In genomic region chr12:20549115-20549719, GRCh38 we compare ENCODE assay signal across 8 cellular contexts.
DNase-seq lines count a peak whose midpoint lies in the region; ATAC-seq, FAIRE-seq and TF ChIP-seq lines count a peak whose summit lies in the region.

No MANE protein-coding gene starts in this region.

- H3K4me1 ChIP-seq in mesendoderm (ENCODE audit: control insufficient read depth, low read depth, low read length): no peaks in the 10 kb centered on the region

- no peak for ATAC-seq in HG03442 (IDR thresholded peaks at IDR 0.05; ENCODE audit: unreplicated experiment)
- no peak for ATAC-seq in stimulated activated effector memory CD8-positive, alpha-beta T cell treated with anti-CD3 and anti-CD28 coated beads, Interleukin-12 subunit alpha, Interleukin-12 subunit beta, amount 100 ng/mL, for 72 hours

- H4K5ac ChIP-seq in mesendoderm (ENCODE audit: low read length): no peak overlapping the region

- no peak overlapping the region for H3K4me2 ChIP-seq in mesendoderm (ENCODE audit: low read length)

- H3K23ac ChIP-seq in mesendoderm (ENCODE audit: low read length): no peak overlapping the region

- no peaks in the 10 kb centered on the region for H3K79me1 ChIP-seq in mesendoderm (ENCODE audit: low read length)

- in situ Hi-C loops in KBM-7 (cut with MboI; ENCODE audit: low pct_unique_long_range_greater_than_20kb, low sequenced_read_pairs): no loop called here

- no peak overlapping the region for H3K18ac ChIP-seq in mesendoderm (ENCODE audit: low read length)

- H2BK15ac ChIP-seq in mesendoderm (replicated peaks; ENCODE audit: low read depth): no peak overlapping the region

- no peak overlapping the region for H3K4ac ChIP-seq in mesendoderm (ENCODE audit: low read depth, low read length)

- no peak overlapping the region for H3K27ac ChIP-seq in mesendoderm (ENCODE audit: low read depth, low read length)

- H3K4me3 ChIP-seq in mesendoderm (ENCODE audit: low read length): no peak overlapping the region

- no peak overlapping the region for H2BK5ac ChIP-seq in mesendoderm (ENCODE audit: low read length)

- TF ChIP-seq POLR2A in H54 (IDR thresholded peaks at IDR 0.05; ENCODE audit: low read depth, low read length): no peak

- H3K27ac Mint-ChIP-seq in stimulated activated effector memory CD8-positive, alpha-beta T cell treated with anti-CD3 and anti-CD28 coated beads, Interleukin-12 subunit alpha, Interleukin-12 subunit beta, amount 100 ng/mL, for 72 hours: no peak overlapping the region

- WGBS in mesendoderm (ENCODE audit: extremely low coverage, insufficient coverage, low lambda C conversion rate): no CpG with 5 or more reads among the region's 2 CpGs

- no peaks in the 10 kb centered on the region for H3K27me3 ChIP-seq in mesendoderm (ENCODE audit: insufficient read depth, low read length, poor library complexity)

- no peak overlapping the region for H4K8ac ChIP-seq in mesendoderm (ENCODE audit: low read depth, low read length)

- H2AK5ac ChIP-seq in mesendoderm (ENCODE audit: low read length): no peak overlapping the region

- no peaks in the 10 kb centered on the region for H3K9me3 Mint-ChIP-seq in stimulated activated effector memory CD8-positive, alpha-beta T cell treated with anti-CD3 and anti-CD28 coated beads, Interleukin-12 subunit alpha, Interleukin-12 subunit beta, amount 100 ng/mL, for 72 hours

- H3K9ac ChIP-seq in mesendoderm (ENCODE audit: low read length): no peak overlapping the region

- no peaks in the 10 kb centered on the region for H3K79me2 ChIP-seq in mesendoderm (ENCODE audit: control insufficient read depth, insufficient read depth, low read length)

- no peaks in the 10 kb centered on the region for H3K4me1 Mint-ChIP-seq in stimulated activated effector memory CD8-positive, alpha-beta T cell treated with anti-CD3 and anti-CD28 coated beads, Interleukin-12 subunit alpha, Interleukin-12 subunit beta, amount 100 ng/mL, for 72 hours

- H3K36me3 Mint-ChIP-seq in stimulated activated effector memory CD8-positive, alpha-beta T cell treated with anti-CD3 and anti-CD28 coated beads, Interleukin-12 subunit alpha, Interleukin-12 subunit beta, amount 100 ng/mL, for 72 hours: no peaks in the 10 kb centered on the region

- no peak overlapping the region for H2BK120ac ChIP-seq in mesendoderm (ENCODE audit: low read depth, low read length)

- no peak for FAIRE-seq in H54 (lab: Jason Lieb, UNC)

- H3K56ac ChIP-seq in mesendoderm (ENCODE audit: low read length): no peak overlapping the region

- no peaks in the 10 kb centered on the region for H3K36me3 ChIP-seq in mesendoderm (ENCODE audit: control insufficient read depth, insufficient read depth, low read length)

- H3K4me3 Mint-ChIP-seq in stimulated activated effector memory CD8-positive, alpha-beta T cell treated with anti-CD3 and anti-CD28 coated beads, Interleukin-12 subunit alpha, Interleukin-12 subunit beta, amount 100 ng/mL, for 72 hours: no peak overlapping the region

- peak; percentile 31 for DNase-seq in COLO829 (ENCODE audit: low spot score)
- DNase-seq in KBM-7: peak; percentile 16
- peak; percentile 66 for DNase-seq in dermis blood vessel endothelial cell
- peak; percentile 32 for DNase-seq in mesendoderm
- no peak for DNase-seq in stimulated activated effector memory CD8-positive, alpha-beta T cell treated with anti-CD3 and anti-CD28 coated beads, Interleukin-12 subunit alpha, Interleukin-12 subunit beta, amount 100 ng/mL, for 72 hours (ENCODE audit: low spot score in 2 of 2)
- DNase-seq in NCI-H774 (lab: John Stamatoyannopoulos, UW): no peak
- DNase-seq in H54 (ENCODE audit: insufficient read length, low spot score): no peak

Comparison
In these comparisons a context has a peak if more than half of its experiments do, and no peak if none do; other contexts are left out.
1. DNase-seq: peak in COLO829 (single experiment), KBM-7 (single experiment), dermis blood vessel endothelial cell (single experiment) and mesendoderm (single experiment); none in stimulated activated effector memory CD8-positive, alpha-beta T cell treated with anti-CD3 and anti-CD28 coated beads, Interleukin-12 subunit alpha, Interleukin-12 subunit beta, amount 100 ng/mL, for 72 hours (0 of 2), NCI-H774 (single experiment) and H54 (single experiment).